In the genomic region with DNA sequence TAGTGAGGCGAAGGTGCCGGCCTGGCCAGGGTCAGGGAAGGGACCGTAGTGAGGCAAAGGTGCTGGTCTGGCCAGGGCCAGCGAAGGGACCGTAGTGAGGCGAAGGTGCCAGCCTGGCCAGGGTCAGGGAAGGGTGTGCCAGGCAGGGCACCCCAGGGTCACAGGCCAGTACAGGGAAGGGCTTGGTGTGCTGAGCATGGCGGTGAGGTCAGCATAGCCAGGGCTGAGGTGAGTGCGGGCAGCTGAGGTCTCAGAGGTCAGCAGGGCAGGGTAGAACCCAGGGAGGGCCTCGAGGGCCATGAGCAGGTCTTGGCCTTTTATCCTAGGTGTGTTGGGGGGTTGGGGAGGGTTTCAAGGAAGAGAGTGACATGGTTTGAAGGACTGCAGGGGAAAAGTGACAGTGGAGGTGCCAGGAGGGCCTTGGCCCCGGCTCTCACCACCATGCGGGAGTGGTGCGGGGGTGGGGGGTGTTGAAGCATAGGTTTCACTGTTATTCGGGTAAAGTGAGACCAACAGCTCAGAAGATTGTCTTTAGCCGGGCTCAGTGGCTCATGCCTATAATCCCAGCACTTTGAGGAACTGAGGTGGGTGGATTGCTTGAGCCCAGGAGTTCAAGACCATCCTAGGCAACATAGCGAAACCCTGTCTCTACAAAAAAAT, we compare ENCODE assay signal across 27 cellular contexts.
DNase-seq lines count a peak whose midpoint lies in the region; ATAC-seq and TF ChIP-seq lines count a peak whose summit lies in the region.
"Had no signal": no experiment of that assay in that cellular context is flagged by ENCODE, and none has a peak within 500 bp of the region (broad histone marks: within the 10 kb centered on the region; RNA-seq: fewer than 3 reads in every experiment).

No MANE protein-coding gene starts in this region.

- no peak overlapping the region for H3K18ac ChIP-seq in H9 (ENCODE audit: insufficient read length, low read depth, low read length)

- no peak overlapping the region for H4K8ac ChIP-seq in H9 (replicated peaks; ENCODE audit: insufficient read length, low read depth, low read length)

- H3K9me3 ChIP-seq in H9 (ENCODE audit: control insufficient read depth, low read depth, low read length) (no peaks in the 10 kb centered on the region), spleen (no peaks in the 10 kb centered on the region)

- H2BK5ac ChIP-seq in H9 (ENCODE audit: insufficient read length, low read length), result no peak overlapping the region

- peaks cover under 1% of the 10 kb centered on the region for H3K4me1 Mint-ChIP-seq in activated CD8-positive, alpha-beta memory T cell treated with anti-CD3 and anti-CD28 coated beads, Interleukin-2, amount 10 ng/mL, durations not matched to agents 7 days and 5 days
- peaks cover 17 to 18% of the 10 kb centered on the region in 2 experiments for H3K4me1 Mint-ChIP-seq in H9
- H3K4me1 Mint-ChIP-seq in activated naive CD4-positive, alpha-beta T cell treated with anti-CD3 and anti-CD28 coated beads, Interleukin-2, amount 10 ng/mL, durations not matched to agents 7 days and 5 days, result peaks cover 5% of the 10 kb centered on the region

- H3K23ac ChIP-seq in H9 (ENCODE audit: insufficient read length, low read depth, low read length), result no peak overlapping the region

- peaks cover 0 to 34% (median 0%) of the 10 kb centered on the region in 6 donors for H3K36me3 ChIP-seq in spleen
- H3K36me3 ChIP-seq: cardiac muscle cell had no signal

- H3K36me3 Mint-ChIP-seq in activated CD8-positive, alpha-beta memory T cell treated with anti-CD3 and anti-CD28 coated beads, Interleukin-2, amount 10 ng/mL, durations not matched to agents 7 days and 5 days, result no peaks in the 10 kb centered on the region
- H3K36me3 Mint-ChIP-seq in H9 (ENCODE audit: insufficient read depth in 1 of 3, low read depth in 3 of 3), result no peaks in the 10 kb centered on the region; a peak in 1 of 7 replicates
- H3K36me3 Mint-ChIP-seq in activated naive CD4-positive, alpha-beta T cell treated with anti-CD3 and anti-CD28 coated beads, Interleukin-2, amount 10 ng/mL, durations not matched to agents 7 days and 5 days, result no peaks in the 10 kb centered on the region
- H3K36me3 Mint-ChIP-seq: WTC11 had no signal

- H3K4me3 ChIP-seq in spleen, result no peak overlapping the region
- H3K4me3 ChIP-seq: cardiac muscle cell, SK-N-MC had no signal

- H3K56ac ChIP-seq in H9 (ENCODE audit: insufficient read length, low read depth, low read length), result no peak overlapping the region

- TF ChIP-seq CTCF in H9 (conservative IDR thresholded peaks at IDR 0.05), result no peak
- no peak for TF ChIP-seq CTCF in spleen (IDR thresholded peaks at IDR 0.05 in 8 of 11, conservative IDR thresholded peaks at IDR 0.05 in 3 of 11)

- H3K79me1 ChIP-seq in H9 (ENCODE audit: insufficient read depth, low read depth, low read length, poor library complexity, severe bottlenecking), result no peaks in the 10 kb centered on the region

- H3K9me3 Mint-ChIP-seq in activated CD8-positive, alpha-beta memory T cell treated with anti-CD3 and anti-CD28 coated beads, Interleukin-2, amount 10 ng/mL, durations not matched to agents 7 days and 5 days (ENCODE audit: low read depth), result no peaks in the 10 kb centered on the region
- H3K9me3 Mint-ChIP-seq in H9, result no peaks in the 10 kb centered on the region; a peak in 1 of 5 replicates
- H3K9me3 Mint-ChIP-seq in activated naive CD4-positive, alpha-beta T cell treated with anti-CD3 and anti-CD28 coated beads, Interleukin-2, amount 10 ng/mL, durations not matched to agents 7 days and 5 days, result no peaks in the 10 kb centered on the region
- H3K9me3 Mint-ChIP-seq: activated CD8-positive, alpha-beta T cell treated with anti-CD3 and anti-CD28 coated beads for 36 hours; activated naive CD4-positive, alpha-beta T cell treated with anti-CD3 and anti-CD28 coated beads for 36 hours; T-helper 2 cell treated with Interferon-gamma antibody and Interleukin-4, amounts not matched to agents 5 μg/mL and 100 μg/mL, for 36 hours; WTC11 had no signal

- H2BK12ac ChIP-seq in H9 (ENCODE audit: insufficient read length, low read depth, low read length), result no peak overlapping the region

- peaks cover 18% of the 10 kb centered on the region for H3K27me3 Mint-ChIP-seq in activated CD8-positive, alpha-beta memory T cell treated with anti-CD3 and anti-CD28 coated beads, Interleukin-2, amount 10 ng/mL, durations not matched to agents 7 days and 5 days
- peaks cover 2% of the 10 kb centered on the region for H3K27me3 Mint-ChIP-seq in H9 (ENCODE audit: low read depth)
- H3K27me3 Mint-ChIP-seq in activated naive CD4-positive, alpha-beta T cell treated with anti-CD3 and anti-CD28 coated beads, Interleukin-2, amount 10 ng/mL, durations not matched to agents 7 days and 5 days, result peaks cover 36% of the 10 kb centered on the region

- no peak overlapping the region for H3K4me2 ChIP-seq in H9 (ENCODE audit: insufficient read depth, insufficient read length, low read length)

- no peak overlapping the region for H3K9ac ChIP-seq in H9 (ENCODE audit: extremely low read depth, insufficient read length, low read length)

- WGBS in H9 (ENCODE audit: extremely low coverage, insufficient read length, low lambda C conversion rate), result no CpG with 5 or more reads among the region's 15 CpGs
- WGBS in spleen, 5 donors, result 86 to 93% (median 91%) methylated on average over 15 of the region's 15 CpGs

- no peaks in the 10 kb centered on the region for H3K4me1 ChIP-seq in H9 (ENCODE audit: insufficient read depth, low read length)
- peaks cover 5 to 69% (median 32%) of the 10 kb centered on the region in 6 donors for H3K4me1 ChIP-seq in spleen

- no peak for TF ChIP-seq POLR2A in spleen (IDR thresholded peaks at IDR 0.05)

- no peak for ATAC-seq in activated CD8-positive, alpha-beta memory T cell treated with anti-CD3 and anti-CD28 coated beads, Interleukin-2, amount 10 ng/mL, durations not matched to agents 7 days and 5 days
- ATAC-seq in HG03354 (IDR thresholded peaks at IDR 0.05; ENCODE audit: poor library complexity, severe bottlenecking, unreplicated experiment), result no peak
- ATAC-seq: activated CD8-positive, alpha-beta T cell treated with anti-CD3 and anti-CD28 coated beads for 36 hours; WTC11 had no signal

- no peak overlapping the region for H3T11ph ChIP-seq in H9 (ENCODE audit: low read length)

- no peak overlapping the region for H2BK120ac ChIP-seq in H9 (ENCODE audit: low read depth, low read length, poor library complexity, severe bottlenecking)

- no peak overlapping the region for H4K5ac ChIP-seq in H9 (ENCODE audit: insufficient read length, low read depth, low read length)

- CTCF ChIA-PET in activated CD8-positive, alpha-beta memory T cell treated with anti-CD3 and anti-CD28 coated beads, Interleukin-2, amount 10 ng/mL, durations not matched to agents 7 days and 5 days (lab: Charles Lee), result interaction anchor here (10.0 kb wide), 1 partner anchor 389 kb away, joined by 146 read pairs; no protein-coding TSS in a partner anchor
- CTCF ChIA-PET in activated naive CD4-positive, alpha-beta T cell treated with anti-CD3 and anti-CD28 coated beads, Interleukin-2, amount 10 ng/mL, durations not matched to agents 7 days and 5 days (lab: Charles Lee), result no interaction called here

- H3K79me2 ChIP-seq in H9 (ENCODE audit: insufficient read depth, low read length), result no peaks in the 10 kb centered on the region

- H4K91ac ChIP-seq in H9 (ENCODE audit: insufficient read length, low read depth, low read length), result no peak overlapping the region

- H3K4ac ChIP-seq in H9 (ENCODE audit: low read depth, low read length), result no peak overlapping the region

- H3K27ac ChIP-seq in H9 (ENCODE audit: insufficient read length, low read depth, low read length) (no peak overlapping the region), spleen (peak overlapping the region in 2 of 8 donors; percentile 16 to 94)
- H3K27ac ChIP-seq: C4-2B, cardiac muscle cell, SK-N-MC had no signal

- intact Hi-C loops in spleen (cut with DNase I; ENCODE audit: low total_unique reads), result no loop called here

- no peak overlapping the region for H2BK15ac ChIP-seq in H9 (ENCODE audit: low read depth, low read length)

- peak; percentile 22 for DNase-seq in activated CD8-positive, alpha-beta memory T cell treated with anti-CD3 and anti-CD28 coated beads, Interleukin-2, amount 10 ng/mL, durations not matched to agents 7 days and 5 days
- no peak for DNase-seq in activated CD8-positive, alpha-beta memory T cell treated with anti-CD3 and anti-CD28 coated beads, Interleukin-2, amount 50 U/mL, for 4 hours
- DNase-seq in H9, result no peak
- DNase-seq in iPS-NIHi7 (ENCODE audit: extremely low spot score), result peak; percentile 2
- DNase-seq in spleen, result peak; percentile 74
- DNase-seq in stimulated activated naive CD4-positive, alpha-beta T cell (lab: John Stamatoyannopoulos, UW), result no peak
- no peak for DNase-seq in activated naive CD4-positive, alpha-beta T cell treated with anti-CD3 and anti-CD28 coated beads, Interleukin-2, amount 10 ng/mL, durations not matched to agents 7 days and 5 days
- DNase-seq: activated CD8-positive, alpha-beta T cell treated with anti-CD3 and anti-CD28 coated beads for 36 hours; activated naive CD4-positive, alpha-beta T cell treated with anti-CD3 and anti-CD28 coated beads for 36 hours; DMS153; erythroblast; foreskin melanocyte; GF-D8; HCEC 1CT; Karpas-422; NCI-H1092 treated with DMSO at 0.1 percent for 48 hours; NCI-H2081 treated with DMSO at 0.1 percent for 48 hours; NCI-H446 treated with DMSO at 0.1 percent for 48 hours; NK-92 treated with Interleukin-12 subunit alpha and Interleukin-12 subunit beta, amount 100 ng/mL, for 24 hours; stimulated activated CD4-positive, alpha-beta T cell treated with anti-CD3 and anti-CD28 coated beads, Interleukin-4, amount 100 ng/mL, for 4 hours; trophoblast cell had no signal

- no peak overlapping the region for H3K27ac Mint-ChIP-seq in activated CD8-positive, alpha-beta memory T cell treated with anti-CD3 and anti-CD28 coated beads, Interleukin-2, amount 10 ng/mL, durations not matched to agents 7 days and 5 days
- H3K27ac Mint-ChIP-seq in H9, result no peak overlapping the region
- no peak overlapping the region for H3K27ac Mint-ChIP-seq in activated naive CD4-positive, alpha-beta T cell treated with anti-CD3 and anti-CD28 coated beads, Interleukin-2, amount 10 ng/mL, durations not matched to agents 7 days and 5 days
- H3K27ac Mint-ChIP-seq: activated CD8-positive, alpha-beta T cell treated with anti-CD3 and anti-CD28 coated beads for 36 hours; activated naive CD4-positive, alpha-beta T cell treated with anti-CD3 and anti-CD28 coated beads for 36 hours; T-helper 2 cell treated with Interferon-gamma antibody and Interleukin-4, amounts not matched to agents 5 μg/mL and 100 μg/mL, for 36 hours; WTC11 had no signal

- H2AFZ ChIP-seq in H9 (ENCODE audit: low read length), result no peak overlapping the region

- peaks cover 2% of the 10 kb centered on the region for H3K23me2 ChIP-seq in H9 (ENCODE audit: insufficient read length, low read depth, low read length, poor library complexity, severe bottlenecking)

- no peaks in the 10 kb centered on the region for H4K20me1 ChIP-seq in H9 (ENCODE audit: control insufficient read depth, insufficient read depth, insufficient read length)

- no peak overlapping the region for H3K4me3 Mint-ChIP-seq in activated CD8-positive, alpha-beta memory T cell treated with anti-CD3 and anti-CD28 coated beads, Interleukin-2, amount 10 ng/mL, durations not matched to agents 7 days and 5 days
- no peak overlapping the region for H3K4me3 Mint-ChIP-seq in H9
- H3K4me3 Mint-ChIP-seq in activated naive CD4-positive, alpha-beta T cell treated with anti-CD3 and anti-CD28 coated beads, Interleukin-2, amount 10 ng/mL, durations not matched to agents 7 days and 5 days, result no peak overlapping the region
- H3K4me3 Mint-ChIP-seq: activated CD8-positive, alpha-beta T cell treated with anti-CD3 and anti-CD28 coated beads for 36 hours; activated naive CD4-positive, alpha-beta T cell treated with anti-CD3 and anti-CD28 coated beads for 36 hours; T-helper 2 cell treated with Interferon-gamma antibody and Interleukin-4, amounts not matched to agents 5 μg/mL and 100 μg/mL, for 36 hours; WTC11 had no signal

- no peaks in the 10 kb centered on the region for H3K27me3 ChIP-seq in H9 (ENCODE audit: insufficient read depth, low read length)
- peaks cover 0 to 11% (median 0%) of the 10 kb centered on the region in 7 donors for H3K27me3 ChIP-seq in spleen (replicated peaks in 1 of 7)

- no peak overlapping the region for H2BK20ac ChIP-seq in H9 (ENCODE audit: low read depth, low read length, poor library complexity, severe bottlenecking)

- no peak overlapping the region for H2AK5ac ChIP-seq in H9 (ENCODE audit: insufficient read length, low read length)

- peak overlapping the region; percentile 4 for H3K14ac ChIP-seq in H9 (ENCODE audit: insufficient read depth, low read length)

Comparison
In these comparisons a context has a peak if more than half of its experiments do, and no peak if none do; other contexts are left out.
1. DNase-seq: peak in activated CD8-positive, alpha-beta memory T cell treated with anti-CD3 and anti-CD28 coated beads, Interleukin-2, amount 10 ng/mL, durations not matched to agents 7 days and 5 days (single experiment), iPS-NIHi7 (single experiment) and spleen (single experiment); none in activated CD8-positive, alpha-beta memory T cell treated with anti-CD3 and anti-CD28 coated beads, Interleukin-2, amount 50 U/mL, for 4 hours (single experiment), H9 (single experiment), stimulated activated naive CD4-positive, alpha-beta T cell (0 of 6) and activated naive CD4-positive, alpha-beta T cell treated with anti-CD3 and anti-CD28 coated beads, Interleukin-2, amount 10 ng/mL, durations not matched to agents 7 days and 5 days (single experiment).